In the genomic region with DNA sequence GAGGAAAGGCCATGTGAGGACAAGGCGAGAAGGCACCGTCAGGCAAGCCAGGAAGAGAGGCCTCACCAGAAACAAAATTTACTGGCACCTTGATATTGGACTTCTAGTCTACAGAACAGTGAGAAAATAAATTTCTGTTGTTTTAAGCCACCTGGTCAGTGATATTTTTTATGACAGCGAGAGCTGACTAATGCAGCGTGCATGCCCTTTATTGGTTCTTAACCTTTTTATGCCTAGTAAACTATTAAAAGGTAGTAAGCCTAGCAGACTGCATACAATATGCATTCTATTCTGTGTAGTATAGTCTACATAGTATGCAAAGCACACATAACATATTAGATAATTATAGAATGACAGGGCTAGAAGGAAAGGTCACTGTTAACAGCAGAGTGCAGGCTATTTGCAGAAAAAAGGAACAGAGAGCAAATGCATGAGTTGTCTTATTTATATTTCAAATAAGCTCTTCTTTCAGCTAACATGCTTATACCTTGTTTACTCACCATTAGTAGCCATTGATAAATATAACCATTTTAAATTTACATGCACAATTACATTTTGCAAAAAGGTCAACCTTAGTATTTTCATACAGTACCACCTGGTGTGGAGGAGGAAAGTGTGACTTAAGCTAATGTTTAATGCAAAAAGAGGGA, we compare ENCODE assay signal across 16 cellular contexts. TPM values are rescaled to one million over a fixed set of nuclear protein-coding genes. Genes with fewer than 3 reads are reported as not detected.
DNase-seq lines count a peak whose midpoint lies in the region; ATAC-seq, FAIRE-seq and TF ChIP-seq lines count a peak whose summit lies in the region.
"Had no signal": no experiment of that assay in that cellular context is flagged by ENCODE, and none has a peak within 500 bp of the region (broad histone marks: within the 10 kb centered on the region; RNA-seq: fewer than 3 reads in every experiment).

No MANE protein-coding gene starts in this region.

- H3K79me2 ChIP-seq in OCI-LY7 (ENCODE audit: insufficient read depth, low read depth, low read length): peaks cover 20% of the 10 kb centered on the region; the same call in 1 of the 2 replicates

- peak overlapping the region; percentile 47; the same call in 1 of the 2 replicates for H2AFZ ChIP-seq in OCI-LY7 (ENCODE audit: low read length)

- POLR2A ChIA-PET in OCI-LY7 (lab: Charles Lee): interaction anchor here (0.6 to 6.7 kb wide), 20 partner anchors 9 to 1832 kb away, joined by 3 to 52 read pairs (median 4); a partner anchor contains a TSS
- POLR2A ChIA-PET in WTC11 (lab: Charles Lee): interaction anchor here (0.6 kb wide), 1 partner anchor 1590 kb away, joined by 3 read pairs; no protein-coding TSS in a partner anchor

- H3K27me3 ChIP-seq in uterus: no peaks in the 10 kb centered on the region
- H3K27me3 ChIP-seq: heart right ventricle, neutrophil, SJSA1 had no signal

- CTCF ChIA-PET in OCI-LY7 (lab: Charles Lee; ENCODE audit: unreplicated experiment): interaction anchor here (1.3 to 2.0 kb wide), 2 partner anchors 25 to 201 kb away, joined by 4 to 5 read pairs; a partner anchor contains a TSS
- CTCF ChIA-PET in WTC11 (lab: Charles Lee): interaction anchor here (2.8 kb wide), 1 partner anchor 200 kb away, joined by 11 read pairs; no protein-coding TSS in a partner anchor

- H3K9me3 Mint-ChIP-seq in CD14-positive monocyte (no peaks in the 10 kb centered on the region), WTC11 (no peaks in the 10 kb centered on the region)
- H3K9me3 Mint-ChIP-seq: activated naive CD8-positive, alpha-beta T cell treated with anti-CD3 and anti-CD28 coated beads for 36 hours; CD8-positive, alpha-beta memory T cell; central memory CD8-positive, alpha-beta T cell; H9 had no signal

- intact Hi-C loops in OCI-LY7 (cut with micrococcal nuclease; ENCODE audit: unreplicated experiment) (loop anchor here (1.0 to 2.0 kb wide), 4 partner anchors 25 to 200 kb away; a partner anchor contains a TSS), uterus (cut with DNase I; ENCODE audit: low total_unique reads) (no loop called here), CD14-positive monocyte (cut with micrococcal nuclease) (loop anchor here in 1 of 2 donors (10.0 kb wide), 1 partner anchor 48 kb away; no protein-coding TSS in a partner anchor)

- no peak for TF ChIP-seq POLR2A in uterus (IDR thresholded peaks at IDR 0.05)

- DNase-seq in GM19239 (ENCODE audit: insufficient read length, low spot score) (no peak), OCI-LY7 (ENCODE audit: low spot score) (peak; percentile 65), uterus (peak in 1 of 2 donors; percentile 36), CD14-positive monocyte (ENCODE audit: low spot score) (no peak), WTC11 (ENCODE audit: low spot score) (no peak), iPS-NIHi11 (ENCODE audit: low spot score) (no peak)
- DNase-seq: activated naive CD8-positive, alpha-beta T cell treated with anti-CD3 and anti-CD28 coated beads for 36 hours; CD8-positive, alpha-beta memory T cell; H9; heart right ventricle had no signal

- no peaks in the 10 kb centered on the region for H3K9me2 ChIP-seq in OCI-LY7 (ENCODE audit: insufficient read depth, low read length)

- H4K20me1 ChIP-seq in OCI-LY7 (ENCODE audit: insufficient read depth, low read length): no peaks in the 10 kb centered on the region

- peak overlapping the region; percentile 81 for H3K4me2 ChIP-seq in OCI-LY7 (ENCODE audit: low read length)
- H3K4me2 ChIP-seq: smooth muscle cell had no signal

- H3K9me3 ChIP-seq in OCI-LY7 (ENCODE audit: low read length): no peaks in the 10 kb centered on the region
- no peaks in the 10 kb centered on the region for H3K9me3 ChIP-seq in uterus
- H3K9me3 ChIP-seq: heart right ventricle, neutrophil, SJSA1, thoracic aorta had no signal

- peaks cover 98% of the 10 kb centered on the region for H3K4me1 ChIP-seq in OCI-LY7 (ENCODE audit: insufficient read depth, low read length, poor library complexity, severe bottlenecking)
- H3K4me1 ChIP-seq in uterus: peaks cover 0 to 10% of the 10 kb centered on the region in 2 donors

- ATAC-seq in HG02884 (IDR thresholded peaks at IDR 0.05; ENCODE audit: unreplicated experiment) (peak; percentile 77), WTC11 (no peak)
- ATAC-seq: heart right ventricle had no signal

- H3K4me3 Mint-ChIP-seq in CD14-positive monocyte (no peak overlapping the region), WTC11 (no peak overlapping the region)
- H3K4me3 Mint-ChIP-seq: activated naive CD8-positive, alpha-beta T cell treated with anti-CD3 and anti-CD28 coated beads for 36 hours; CD8-positive, alpha-beta memory T cell; central memory CD8-positive, alpha-beta T cell; H9 had no signal

- no peaks in the 10 kb centered on the region for H3K36me3 Mint-ChIP-seq in CD14-positive monocyte
- H3K36me3 Mint-ChIP-seq in WTC11: no peaks in the 10 kb centered on the region
- H3K36me3 Mint-ChIP-seq: activated naive CD8-positive, alpha-beta T cell treated with anti-CD3 and anti-CD28 coated beads for 36 hours had no signal

- H3K36me3 ChIP-seq in OCI-LY7 (ENCODE audit: insufficient read depth, low read length): no peaks in the 10 kb centered on the region
- no peaks in the 10 kb centered on the region for H3K36me3 ChIP-seq in uterus
- H3K36me3 ChIP-seq: heart right ventricle, neutrophil, SJSA1, thoracic aorta had no signal

- FAIRE-seq in GM19239 (lab: Jason Lieb, UNC): peak; percentile 23

- H3K27ac Mint-ChIP-seq in CD14-positive monocyte: no peak overlapping the region
- H3K27ac Mint-ChIP-seq in WTC11: no peak overlapping the region
- H3K27ac Mint-ChIP-seq: activated naive CD8-positive, alpha-beta T cell treated with anti-CD3 and anti-CD28 coated beads for 36 hours; H9 had no signal

- H3K4me3 ChIP-seq in OCI-LY7 (ENCODE audit: low read depth, low read length, poor library complexity, severe bottlenecking): peak overlapping the region; percentile 58
- no peak overlapping the region for H3K4me3 ChIP-seq in uterus
- H3K4me3 ChIP-seq: heart right ventricle, SJSA1, smooth muscle cell, thoracic aorta had no signal

- H3K27me3 Mint-ChIP-seq in CD14-positive monocyte (ENCODE audit: low read depth in 3 of 3) (peaks cover 0 to 2% (median 1%) of the 10 kb centered on the region in 3 donors), WTC11 (ENCODE audit: low read depth) (no peaks in the 10 kb centered on the region)
- H3K27me3 Mint-ChIP-seq: activated naive CD8-positive, alpha-beta T cell treated with anti-CD3 and anti-CD28 coated beads for 36 hours; central memory CD8-positive, alpha-beta T cell had no signal

- H3K4me1 Mint-ChIP-seq in CD14-positive monocyte (peaks cover 3% of the 10 kb centered on the region), WTC11 (peaks cover 13% of the 10 kb centered on the region)
- H3K4me1 Mint-ChIP-seq: activated naive CD8-positive, alpha-beta T cell treated with anti-CD3 and anti-CD28 coated beads for 36 hours had no signal

- no peak for TF ChIP-seq CTCF in OCI-LY7 (conservative IDR thresholded peaks at IDR 0.05; ENCODE audit: low read length)
- no peak for TF ChIP-seq CTCF in uterus (IDR thresholded peaks at IDR 0.05)
- TF ChIP-seq CTCF in CD14-positive monocyte (IDR thresholded peaks at IDR 0.05): no peak
- no peak for TF ChIP-seq CTCF in WTC11 (IDR thresholded peaks at IDR 0.05)

- BruUV-seq in OCI-LY7 (replicated peaks; lab: Mats Ljungman, UMichigan): no TSS peak

- H3K27ac ChIP-seq in OCI-LY7 (ENCODE audit: low read depth, low read length, poor library complexity, severe bottlenecking) (peak overlapping the region; percentile 98), uterus (peak overlapping the region; percentile 71 to 74)
- H3K27ac ChIP-seq: heart right ventricle, neutrophil, SJSA1, thoracic aorta had no signal

TF ChIP-seq in WTC11, 78 proteins besides CTCF, POLR2A, EP300 and RAD21 (continues in another document):
- TF ChIP-seq ZNF263 (CRISPR knock-in tag; IDR thresholded peaks at IDR 0.05; ENCODE audit: low read depth) (no peak), HMGA2 (CRISPR knock-in tag; IDR thresholded peaks at IDR 0.05) (no peak), PRRX2 (CRISPR knock-in tag; IDR thresholded peaks at IDR 0.05) (no peak), TEAD4 (CRISPR knock-in tag; IDR thresholded peaks at IDR 0.05) (no peak)
- TF ChIP-seq, protein P1, sequence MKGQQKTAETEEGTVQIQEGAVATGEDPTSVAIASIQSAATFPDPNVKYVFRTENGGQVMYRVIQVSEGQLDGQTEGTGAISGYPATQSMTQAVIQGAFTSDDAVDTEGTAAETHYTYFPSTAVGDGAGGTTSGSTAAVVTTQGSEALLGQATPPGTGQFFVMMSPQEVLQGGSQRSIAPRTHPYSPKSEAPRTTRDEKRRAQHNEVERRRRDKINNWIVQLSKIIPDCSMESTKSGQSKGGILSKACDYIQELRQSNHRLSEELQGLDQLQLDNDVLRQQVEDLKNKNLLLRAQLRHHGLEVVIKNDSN (CRISPR knock-in tag; IDR thresholded peaks at IDR 0.05): no peak
- TF ChIP-seq, protein P2, sequence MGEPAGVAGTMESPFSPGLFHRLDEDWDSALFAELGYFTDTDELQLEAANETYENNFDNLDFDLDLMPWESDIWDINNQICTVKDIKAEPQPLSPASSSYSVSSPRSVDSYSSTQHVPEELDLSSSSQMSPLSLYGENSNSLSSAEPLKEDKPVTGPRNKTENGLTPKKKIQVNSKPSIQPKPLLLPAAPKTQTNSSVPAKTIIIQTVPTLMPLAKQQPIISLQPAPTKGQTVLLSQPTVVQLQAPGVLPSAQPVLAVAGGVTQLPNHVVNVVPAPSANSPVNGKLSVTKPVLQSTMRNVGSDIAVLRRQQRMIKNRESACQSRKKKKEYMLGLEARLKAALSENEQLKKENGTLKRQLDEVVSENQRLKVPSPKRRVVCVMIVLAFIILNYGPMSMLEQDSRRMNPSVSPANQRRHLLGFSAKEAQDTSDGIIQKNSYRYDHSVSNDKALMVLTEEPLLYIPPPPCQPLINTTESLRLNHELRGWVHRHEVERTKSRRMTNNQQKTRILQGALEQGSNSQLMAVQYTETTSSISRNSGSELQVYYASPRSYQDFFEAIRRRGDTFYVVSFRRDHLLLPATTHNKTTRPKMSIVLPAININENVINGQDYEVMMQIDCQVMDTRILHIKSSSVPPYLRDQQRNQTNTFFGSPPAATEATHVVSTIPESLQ (CRISPR knock-in tag; IDR thresholded peaks at IDR 0.05): no peak

RNA-seq across cellular contexts. Expression of a gene that starts 25.3 kb away (rescaled TPM):
- 13.9 and 25.5 TPM in 2 replicates for total RNA-seq in OCI-LY7 (2014; rRNA removed; shearing (Covaris generic))
- total RNA-seq in OCI-LY7 (2022) (33.2 and 34.5 TPM in 2 replicates), uterus (10 to 100 TPM; 24.1 to 65.3 (median 49.9) TPM), WTC11 (2021) (13.2 to 14.2 TPM (median 13.4 TPM) in 3 replicates)
- 1 to 10 TPM; 1.0 to 1.2 TPM for polyA plus RNA-seq in CD14-positive monocyte
